In genomic region chr2:89781962-89782361, GRCh38 we compare ENCODE assay signal across 2 cellular contexts.
A peak's percentile ranks its signal among the peaks of the same experiment; 100 is the strongest.
TF ChIP-seq lines count a peak whose summit lies in the region.

No MANE protein-coding gene starts in this region.

TF ChIP-seq in HepG2, 621 proteins besides CTCF, POLR2A, EP300 and RAD21 (continued from another document):
- TF ChIP-seq SOX6 (IDR thresholded peaks at IDR 0.05), result 0 out of 2 replicates have a peak, but pooled peaks have one; percentile 39
- no peak for TF ChIP-seq SOX6 (CRISPR knock-in tag; IDR thresholded peaks at IDR 0.05)
- TF ChIP-seq ZNF282 (IDR thresholded peaks at IDR 0.05; ENCODE audit: partially characterized antibody), result peak; percentile 94
- TF ChIP-seq RORA (CRISPR knock-in tag; IDR thresholded peaks at IDR 0.05), result no peak

TF ChIP-seq in GM12878, 131 proteins besides CTCF, POLR2A, EP300 and RAD21 (continued from another document):
- 0 out of 2 replicates have a peak, but pooled peaks have one; percentile 27 for TF ChIP-seq IRF5 (IDR thresholded peaks at IDR 0.05; ENCODE audit: borderline replicate concordance)
